In genomic region chr6:100379386-100379785, GRCh38 we compare ENCODE assay signal across 21 cellular contexts.
DNase-seq lines count a peak whose midpoint lies in the region; TF ChIP-seq lines count a peak whose summit lies in the region.
"Had no signal": no experiment of that assay in that cellular context is flagged by ENCODE, and none has a peak within 500 bp of the region (broad histone marks: within the 10 kb centered on the region; RNA-seq: fewer than 3 reads in every experiment).

No MANE protein-coding gene starts in this region.

- no peak for TF ChIP-seq POLR2A in NB4 (IDR thresholded peaks at IDR 0.05; ENCODE audit: extremely low read depth, insufficient read length)

- in situ Hi-C loops in G401 (cut with HindIII; ENCODE audit: low sequenced_read_pairs), result no loop called here

- H3K4me3 ChIP-seq in AG10803 (ENCODE audit: low read length) (no peak overlapping the region), NB4 (ENCODE audit: low read depth, low read length) (no peak overlapping the region), choroid plexus epithelial cell (ENCODE audit: low read depth, low read length) (no peak overlapping the region)
- H3K4me3 ChIP-seq: HAP-1, SK-N-MC had no signal

- TF ChIP-seq CTCF in AG10803 (conservative IDR thresholded peaks at IDR 0.05; ENCODE audit: low read length) (no peak), NB4 (IDR thresholded peaks at IDR 0.05; ENCODE audit: low read depth, low read length) (no peak), choroid plexus epithelial cell (conservative IDR thresholded peaks at IDR 0.05; ENCODE audit: low read depth, low read length) (no peak), GM20000 (IDR thresholded peaks at IDR 0.05; ENCODE audit: extremely low read depth, missing control alignments) (no peak)

- peak; percentile 68 for DNase-seq in AG10803 (ENCODE audit: low read depth)
- peak; percentile 20 for DNase-seq in NB4 (ENCODE audit: low read depth)
- DNase-seq in choroid plexus epithelial cell (ENCODE audit: low read depth), result peak; percentile 2
- peak; percentile 9 for DNase-seq in iris pigment epithelial cell (ENCODE audit: low read depth)
- no peak for DNase-seq in AG20443 (ENCODE audit: low spot score)
- no peak for DNase-seq in GM20000 (ENCODE audit: low spot score)
- no peak for DNase-seq in SW 1271 (lab: John Stamatoyannopoulos, UW)
- no peak for DNase-seq in G401 (ENCODE audit: low spot score)
- DNase-seq: Caco-2; CD4-positive, CD25-positive, alpha-beta regulatory T cell; DMS 273 treated with DMSO at 0.1 percent for 48 hours; GDM1; NCI-H1105 treated with DMSO at 0.1 percent for 48 hours; NCI-H2029 treated with DMSO at 0.1 percent for 48 hours; NCI-H226; NCI-H510A treated with DMSO at 0.1 percent for 48 hours; NCI-H748 treated with DMSO at 0.1 percent for 48 hours; RPMI8226; SHP77 treated with DMSO at 0.1 percent for 48 hours had no signal

Comparison
In these comparisons a context has a peak if more than half of its experiments do, and no peak if none do; other contexts are left out.
1. DNase-seq: peak in AG10803 (single experiment), NB4 (single experiment), choroid plexus epithelial cell (single experiment) and iris pigment epithelial cell (single experiment); none in AG20443 (single experiment), GM20000 (single experiment), SW 1271 (0 of 2) and G401 (single experiment).